Comparison of ENCODE assay signal across 10 cellular contexts in the genomic region with DNA sequence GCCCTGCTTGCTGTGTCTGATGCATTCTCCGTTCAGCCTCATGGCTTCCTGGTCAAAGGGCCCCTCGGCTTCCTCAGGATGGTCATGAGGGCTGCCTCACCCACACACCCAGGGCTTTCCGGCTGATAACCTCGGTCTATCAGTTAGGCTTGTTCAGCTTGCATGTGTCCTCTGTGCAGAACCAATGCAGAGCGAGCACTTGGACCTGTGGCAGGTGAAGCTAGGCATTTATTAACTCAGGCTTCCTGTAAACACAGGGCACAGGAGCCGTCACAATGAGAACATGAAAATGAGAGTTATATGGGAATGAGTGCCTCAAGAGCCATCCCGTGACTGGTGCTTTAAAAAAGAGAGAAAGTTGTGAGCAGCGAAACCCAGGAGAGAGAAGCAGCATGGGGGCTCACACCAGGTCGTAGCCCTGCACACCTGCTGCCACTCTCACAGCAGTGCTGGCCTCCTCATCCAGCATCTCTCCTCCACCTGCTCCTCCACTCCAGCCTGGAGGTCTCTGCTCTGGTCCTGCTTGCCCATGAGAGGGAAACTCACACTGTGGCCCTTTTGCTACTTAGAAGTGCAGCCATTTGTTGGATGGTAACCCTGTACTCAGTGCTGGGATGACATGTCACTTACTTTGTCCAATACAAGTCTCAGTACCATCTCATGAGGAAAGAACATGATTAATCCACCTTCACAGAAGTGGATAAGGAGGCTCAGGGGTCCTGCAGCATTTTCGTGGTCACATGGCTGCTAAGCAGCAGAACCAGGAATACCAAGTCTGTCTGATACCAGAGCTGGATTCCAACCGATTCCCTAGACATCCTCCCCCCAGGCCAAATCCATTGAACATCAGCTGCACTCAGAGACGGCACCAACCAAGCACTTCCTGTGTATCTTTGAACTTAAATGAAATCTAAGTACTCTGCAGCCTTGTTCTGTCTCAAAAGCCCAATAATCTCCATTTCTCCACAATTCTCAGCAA. TPM values are rescaled to one million over a fixed set of nuclear protein-coding genes. Genes with fewer than 3 reads are reported as not detected.
DNase-seq lines count a peak whose midpoint lies in the region; ATAC-seq and TF ChIP-seq lines count a peak whose summit lies in the region.
"Had no signal": no experiment of that assay in that cellular context is flagged by ENCODE, and none has a peak within 500 bp of the region (broad histone marks: within the 10 kb centered on the region; RNA-seq: fewer than 3 reads in every experiment).

No MANE protein-coding gene starts in this region.

- POLR2A ChIA-PET in T-cell (lab: Charles Lee): no interaction called here

- H3K36me3 Mint-ChIP-seq in neural crest cell (ENCODE audit: low read depth) (no peaks in the 10 kb centered on the region), T-cell (no peaks in the 10 kb centered on the region)
- no peaks in the 10 kb centered on the region for H3K36me3 Mint-ChIP-seq in activated T-helper 2 cell treated with anti-CD3 and anti-CD28 coated beads, Interferon-gamma antibody, Interleukin-2, Interleukin-4, amounts not matched to agents 10 μg/mL and 5 μg/mL and 100 μg/mL, durations not matched to agents 14 hours and 24 hours and 36 hours (ENCODE audit: low read depth)

- ATAC-seq in GM19025 (IDR thresholded peaks at IDR 0.05; ENCODE audit: low read depth, unreplicated experiment) (peak; percentile 88), HG02973 (IDR thresholded peaks at IDR 0.05; ENCODE audit: unreplicated experiment) (peak; percentile 65), T-cell (replicated peaks in 1 of 4) (no peak), GM18520 (IDR thresholded peaks at IDR 0.05; ENCODE audit: unreplicated experiment) (no peak)

- peaks cover 20% of the 10 kb centered on the region for H3K27me3 Mint-ChIP-seq in neural crest cell (ENCODE audit: low read depth)
- H3K27me3 Mint-ChIP-seq in T-cell: peaks cover 27 to 30% of the 10 kb centered on the region in 2 donors
- peaks cover 24% of the 10 kb centered on the region for H3K27me3 Mint-ChIP-seq in activated T-helper 2 cell treated with anti-CD3 and anti-CD28 coated beads, Interferon-gamma antibody, Interleukin-2, Interleukin-4, amounts not matched to agents 10 μg/mL and 5 μg/mL and 100 μg/mL, durations not matched to agents 14 hours and 24 hours and 36 hours (ENCODE audit: low read depth)

- H3K9me3 Mint-ChIP-seq in neural crest cell (no peaks in the 10 kb centered on the region), T-cell (no peaks in the 10 kb centered on the region)
- H3K9me3 Mint-ChIP-seq in activated T-helper 2 cell treated with anti-CD3 and anti-CD28 coated beads, Interferon-gamma antibody, Interleukin-2, Interleukin-4, amounts not matched to agents 10 μg/mL and 5 μg/mL and 100 μg/mL, durations not matched to agents 14 hours and 24 hours and 36 hours: no peaks in the 10 kb centered on the region
- H3K9me3 Mint-ChIP-seq: stimulated activated naive CD8-positive, alpha-beta T cell treated with anti-CD3 and anti-CD28 coated beads, Interleukin-15, Interleukin-2, amounts not matched to agents 100 ng/mL and 50 ng/mL, for 24 hours had no signal

- H3K27ac Mint-ChIP-seq in neural crest cell (ENCODE audit: unreplicated experiment): peak overlapping the region; percentile 12
- H3K27ac Mint-ChIP-seq in T-cell: no peak overlapping the region
- H3K27ac Mint-ChIP-seq in activated T-helper 2 cell treated with anti-CD3 and anti-CD28 coated beads, Interferon-gamma antibody, Interleukin-2, Interleukin-4, amounts not matched to agents 10 μg/mL and 5 μg/mL and 100 μg/mL, durations not matched to agents 14 hours and 24 hours and 36 hours: no peak overlapping the region
- H3K27ac Mint-ChIP-seq: stimulated activated naive CD8-positive, alpha-beta T cell treated with anti-CD3 and anti-CD28 coated beads, Interleukin-15, Interleukin-2, amounts not matched to agents 100 ng/mL and 50 ng/mL, for 24 hours had no signal

- peak; percentile 90 for DNase-seq in SW480 (ENCODE audit: low spot score)
- DNase-seq in neural crest cell (ENCODE audit: low read depth, low spot score): no peak
- DNase-seq in T-cell: no peak
- no peak for DNase-seq in activated T-helper 2 cell treated with anti-CD3 and anti-CD28 coated beads, Interferon-gamma antibody, Interleukin-2, Interleukin-4, amounts not matched to agents 10 μg/mL and 5 μg/mL and 100 μg/mL, durations not matched to agents 14 hours and 24 hours and 36 hours (ENCODE audit: low spot score)
- DNase-seq in NCI-H345 treated with DMSO at 0.1 percent for 48 hours (lab: John Stamatoyannopoulos, UW; ENCODE audit: unreplicated experiment): no peak
- DNase-seq: COR-L47 had no signal

- intact Hi-C loops in activated T-helper 2 cell treated with anti-CD3 and anti-CD28 coated beads, Interferon-gamma antibody, Interleukin-2, Interleukin-4, amounts not matched to agents 10 μg/mL and 5 μg/mL and 100 μg/mL, durations not matched to agents 14 hours and 24 hours and 36 hours (cut with micrococcal nuclease): no loop called here

- H3K4me1 Mint-ChIP-seq in neural crest cell: peaks cover 18% of the 10 kb centered on the region
- peaks cover 0 to 6% (median 2%) of the 10 kb centered on the region in 3 donors for H3K4me1 Mint-ChIP-seq in T-cell
- peaks cover 12% of the 10 kb centered on the region for H3K4me1 Mint-ChIP-seq in activated T-helper 2 cell treated with anti-CD3 and anti-CD28 coated beads, Interferon-gamma antibody, Interleukin-2, Interleukin-4, amounts not matched to agents 10 μg/mL and 5 μg/mL and 100 μg/mL, durations not matched to agents 14 hours and 24 hours and 36 hours (ENCODE audit: low read depth)

- no peak for TF ChIP-seq CTCF in neural crest cell (conservative IDR thresholded peaks at IDR 0.05)

- CTCF ChIA-PET in T-cell (lab: Charles Lee): no interaction called here

- no peak overlapping the region for H3K4me3 Mint-ChIP-seq in neural crest cell
- no peak overlapping the region for H3K4me3 Mint-ChIP-seq in T-cell
- no peak overlapping the region for H3K4me3 Mint-ChIP-seq in activated T-helper 2 cell treated with anti-CD3 and anti-CD28 coated beads, Interferon-gamma antibody, Interleukin-2, Interleukin-4, amounts not matched to agents 10 μg/mL and 5 μg/mL and 100 μg/mL, durations not matched to agents 14 hours and 24 hours and 36 hours (ENCODE audit: low read depth)
- H3K4me3 Mint-ChIP-seq: stimulated activated naive CD8-positive, alpha-beta T cell treated with anti-CD3 and anti-CD28 coated beads, Interleukin-15, Interleukin-2, amounts not matched to agents 100 ng/mL and 50 ng/mL, for 24 hours had no signal

RNA-seq across cellular contexts. Expression of a gene that starts 50.5 kb away (rescaled TPM):
- total RNA-seq in neural crest cell (6.8 and 7.0 TPM in 2 replicates), T-cell (10 to 100 TPM; 22.1 to 95.7 (median 25.7) TPM)
- total RNA-seq in activated T-helper 2 cell treated with anti-CD3 and anti-CD28 coated beads, Interferon-gamma antibody, Interleukin-2, Interleukin-4, amounts not matched to agents 10 μg/mL and 5 μg/mL and 100 μg/mL, durations not matched to agents 14 hours and 24 hours and 36 hours: 5.0 and 5.5 TPM in 2 replicates

Comparison
In these comparisons a context has a peak if more than half of its experiments do, and no peak if none do; other contexts are left out.
1. ATAC-seq: peak in GM19025 (single experiment) and HG02973 (single experiment); none in T-cell (0 of 4) and GM18520 (single experiment).